Comparison of ENCODE assay signal across 19 cellular contexts in the genomic region with DNA sequence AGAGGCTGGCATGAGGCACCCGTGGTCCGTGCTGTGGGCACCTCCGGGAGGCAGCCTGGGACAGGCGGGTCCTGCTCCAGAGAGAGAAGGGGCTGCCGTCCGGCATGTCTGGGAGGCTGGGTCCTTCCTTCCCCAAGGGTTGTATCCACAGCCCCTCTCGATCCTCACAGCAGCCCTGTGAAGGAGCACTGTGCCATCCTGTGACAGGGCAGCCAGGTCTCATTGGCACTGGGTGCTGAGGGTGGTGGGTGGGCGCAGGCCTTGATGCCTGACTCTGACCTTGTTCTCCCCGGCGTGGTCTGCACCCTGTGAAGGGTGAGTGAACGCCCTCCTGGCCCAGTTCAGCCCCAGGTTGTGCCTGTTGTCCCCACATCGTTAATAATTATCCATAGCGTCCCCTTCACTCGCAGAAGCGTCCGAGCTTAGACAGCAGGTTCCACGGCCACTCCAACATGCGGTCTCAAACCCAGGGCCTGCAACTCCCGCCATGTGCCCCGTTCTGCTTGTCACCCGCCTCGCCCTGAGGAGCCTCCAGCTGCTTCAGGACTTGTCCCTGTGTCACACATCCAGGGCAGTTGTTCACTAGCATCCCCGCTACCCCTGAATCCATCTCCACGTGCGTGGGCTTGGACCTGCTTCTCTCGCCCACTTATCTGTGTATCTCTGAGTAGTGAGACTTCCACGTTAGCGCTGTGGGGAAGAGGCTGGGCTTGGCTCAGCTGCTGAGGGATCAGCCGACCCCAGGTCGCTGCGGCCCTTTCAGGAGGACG. TPM values are rescaled to one million over a fixed set of nuclear protein-coding genes. Genes with fewer than 3 reads are reported as not detected.
DNase-seq lines count a peak whose midpoint lies in the region; ATAC-seq, FAIRE-seq and TF ChIP-seq lines count a peak whose summit lies in the region.
"Had no signal": no experiment of that assay in that cellular context is flagged by ENCODE, and none has a peak within 500 bp of the region (broad histone marks: within the 10 kb centered on the region; RNA-seq: fewer than 3 reads in every experiment).

No MANE protein-coding gene starts in this region.

- dilution Hi-C loops in endothelial cell of umbilical vein (cut with MboI; ENCODE audit: extremely low pct_ligation_motif_present, low sequenced_read_pairs) = no loop called here

- in situ Hi-C loops in HepG2 (cut with HindIII; ENCODE audit: extremely low pct_ligation_motif_present, low pct_unique_long_range_greater_than_20kb) = no loop called here
- in situ Hi-C loops in G401 (cut with HindIII; ENCODE audit: low sequenced_read_pairs) = no loop called here

- TF ChIP-seq CTCF in endothelial cell of umbilical vein (IDR thresholded peaks at IDR 0.05; ENCODE audit: extremely low read depth in 1 of 2, insufficient read depth in 1 of 2, low read depth in 1 of 2, low read length in 2 of 2) = no peak
- TF ChIP-seq CTCF in HepG2 (CRISPR knock-in tag; IDR thresholded peaks at IDR 0.05) = no peak
- TF ChIP-seq CTCF in spleen (IDR thresholded peaks at IDR 0.05 in 8 of 11, conservative IDR thresholded peaks at IDR 0.05 in 3 of 11) = no peak

- H3K9ac ChIP-seq in endothelial cell of umbilical vein (replicated peaks; ENCODE audit: extremely low read depth, insufficient read depth, low read length) (no peak overlapping the region), HepG2 (ENCODE audit: insufficient read depth, low read depth, low read length) (no peak overlapping the region)
- H3K9ac ChIP-seq: GM23248, SK-N-SH had no signal

- 82% methylated on average over 21 of the region's 32 CpGs for WGBS in HepG2 (ENCODE audit: low lambda C conversion rate)
- WGBS in spleen, 5 donors = 93 to 97% (median 95%) methylated on average over 27 to 32 of the region's 32 CpGs

- intact Hi-C loops in endothelial cell of umbilical vein (cut with micrococcal nuclease) (loop anchor here (1.0 kb wide), 1 partner anchor 11 kb away; no protein-coding TSS in a partner anchor), HepG2 (cut with micrococcal nuclease; ENCODE audit: unreplicated experiment) (no loop called here), spleen (cut with DNase I; ENCODE audit: low total_unique reads) (no loop called here)

- POLR2A ChIA-PET in endothelial cell of umbilical vein (lab: Charles Lee) (no interaction called here), HepG2 (lab: Yijun Ruan, JAX) (no interaction called here)

- CTCF ChIA-PET in endothelial cell of umbilical vein (lab: Charles Lee) = no interaction called here
- CTCF ChIA-PET in HepG2 (lab: Yijun Ruan, JAX; ENCODE audit: low intra/inter-chr PET ratio, low total read pairs) = no interaction called here

- peak; percentile 55 for ATAC-seq in HepG2
- no peak for ATAC-seq in HG02623 (IDR thresholded peaks at IDR 0.05; ENCODE audit: unreplicated experiment)

- no peaks in the 10 kb centered on the region for H4K20me1 ChIP-seq in endothelial cell of umbilical vein (replicated peaks; ENCODE audit: control insufficient read depth, extremely low read depth, insufficient read depth, low read length)
- H4K20me1 ChIP-seq in HepG2 (ENCODE audit: insufficient read depth, low read length) = peaks cover 85% of the 10 kb centered on the region

- FAIRE-seq in endothelial cell of umbilical vein (lab: Jason Lieb, UNC) (no peak), HepG2 (lab: Jason Lieb, UNC) (no peak)
- FAIRE-seq: bronchial epithelial cell had no signal

- no peaks in the 10 kb centered on the region for H3K27me3 ChIP-seq in endothelial cell of umbilical vein (ENCODE audit: control insufficient read depth in 2 of 2, insufficient read depth in 2 of 2, low read length in 2 of 2)
- no peaks in the 10 kb centered on the region for H3K27me3 ChIP-seq in HepG2 (ENCODE audit: control insufficient read depth in 1 of 2, insufficient read depth in 2 of 2, low read length in 2 of 2)
- H3K27me3 ChIP-seq in spleen (replicated peaks in 1 of 7) = no peaks in the 10 kb centered on the region

- no peaks in the 10 kb centered on the region for H3K9me1 ChIP-seq in endothelial cell of umbilical vein (replicated peaks; ENCODE audit: control insufficient read depth, extremely low read depth, insufficient read depth, low read length)

- peaks cover 0 to 2% of the 10 kb centered on the region in 2 experiments for H3K36me3 ChIP-seq in endothelial cell of umbilical vein (ENCODE audit: control insufficient read depth in 2 of 2, extremely low read depth in 1 of 2, insufficient read depth in 2 of 2, low read length in 2 of 2)
- H3K36me3 ChIP-seq in HepG2 (replicated peaks in 1 of 2; ENCODE audit: control insufficient read depth in 1 of 2, insufficient read depth in 2 of 2, low read length in 2 of 2) = peaks cover 17 to 44% of the 10 kb centered on the region in 2 experiments
- peaks cover 0 to 37% (median 0%) of the 10 kb centered on the region in 6 donors for H3K36me3 ChIP-seq in spleen

- TF ChIP-seq RAD21 in HepG2 (CRISPR knock-in tag; IDR thresholded peaks at IDR 0.05) = no peak

- peak overlapping the region; percentile 3 for H3K27ac ChIP-seq in endothelial cell of umbilical vein (ENCODE audit: insufficient read depth, low read depth, low read length)
- H3K27ac ChIP-seq in HepG2 (ENCODE audit: extremely low read length, insufficient read depth, low read length) = no peak overlapping the region
- no peak overlapping the region for H3K27ac ChIP-seq in spleen
- H3K27ac ChIP-seq: C4-2B, GM23248 had no signal

- BruUV-seq in endothelial cell of umbilical vein (replicated peaks; lab: Mats Ljungman, UMichigan) (no TSS peak), HepG2 (replicated peaks; lab: Mats Ljungman, UMichigan) (no TSS peak)

- TF ChIP-seq EP300 in HepG2 (IDR thresholded peaks at IDR 0.05; ENCODE audit: low read depth in 2 of 2, low read length in 2 of 2) (no peak), HepG2 (CRISPR knock-in tag; IDR thresholded peaks at IDR 0.05; ENCODE audit: borderline replicate concordance) (no peak)

- H3K4me1 ChIP-seq in endothelial cell of umbilical vein (ENCODE audit: control insufficient read depth, extremely low read depth, insufficient read depth, low read length) = peaks cover 15% of the 10 kb centered on the region
- H3K4me1 ChIP-seq in HepG2 (ENCODE audit: insufficient read depth, low read length) = peaks cover 61% of the 10 kb centered on the region
- H3K4me1 ChIP-seq in spleen = peaks cover 0 to 32% (median 18%) of the 10 kb centered on the region in 6 donors

- TF ChIP-seq POLR2A in endothelial cell of umbilical vein (IDR thresholded peaks at IDR 0.05; ENCODE audit: low read depth, low read length) = no peak
- TF ChIP-seq POLR2A in HepG2 (IDR thresholded peaks at IDR 0.05; ENCODE audit: insufficient read depth in 1 of 2, low read depth in 2 of 2, low read length in 2 of 2) = no peak
- TF ChIP-seq POLR2A in spleen (IDR thresholded peaks at IDR 0.05) = no peak

- H2AFZ ChIP-seq in endothelial cell of umbilical vein (ENCODE audit: low read depth, low read length) (peak overlapping the region; percentile 16), HepG2 (ENCODE audit: low read length) (no peak overlapping the region)
- H2AFZ ChIP-seq: GM23248 had no signal

- H3K4me2 ChIP-seq in endothelial cell of umbilical vein (ENCODE audit: insufficient read depth, low read length) (no peak overlapping the region), HepG2 (ENCODE audit: low read depth, low read length) (peak overlapping the region; percentile 25; the same call in 1 of the 2 replicates)
- H3K4me2 ChIP-seq: SK-N-SH had no signal

- H3K79me2 ChIP-seq in endothelial cell of umbilical vein (ENCODE audit: control insufficient read depth, insufficient read depth, low read length) = peaks cover 52% of the 10 kb centered on the region
- H3K79me2 ChIP-seq in HepG2 (ENCODE audit: insufficient read depth, low read length) = peaks cover 94% of the 10 kb centered on the region

- H3K9me3 ChIP-seq in endothelial cell of umbilical vein (replicated peaks; ENCODE audit: control insufficient read depth, insufficient read depth, low read length) (no peaks in the 10 kb centered on the region), HepG2 (ENCODE audit: low read length) (no peaks in the 10 kb centered on the region), spleen (no peaks in the 10 kb centered on the region)
- H3K9me3 ChIP-seq: SK-N-SH had no signal

- H3K4me3 ChIP-seq in endothelial cell of umbilical vein (replicated peaks in 1 of 3; ENCODE audit: insufficient read depth in 1 of 3, low read depth in 1 of 3, low read length in 3 of 3) = no peak overlapping the region
- no peak overlapping the region; a peak in 1 of 6 replicates for H3K4me3 ChIP-seq in HepG2 (replicated peaks in 1 of 3; ENCODE audit: insufficient read depth in 1 of 3, low read depth in 2 of 3, low read length in 3 of 3)
- no peak overlapping the region for H3K4me3 ChIP-seq in spleen
- H3K4me3 ChIP-seq: GM23248 had no signal

- DNase-seq in OCI-M1 (lab: John Stamatoyannopoulos, UW) (peak; percentile 74), endothelial cell of umbilical vein (ENCODE audit: low read depth, low spot score) (no peak), HepG2 (ENCODE audit: low spot score) (no peak), spleen (peak; percentile 67), NCI-H1417 treated with DMSO at 0.1 percent for 48 hours (lab: John Stamatoyannopoulos, UW) (no peak), G401 (ENCODE audit: low spot score) (no peak)
- DNase-seq: activated CD4-positive, alpha-beta memory T cell treated with anti-CD3 and anti-CD28 coated beads, Interleukin-2, amount 10 ng/mL, durations not matched to agents 7 days and 5 days; activated CD4-positive, CD25-positive, alpha-beta regulatory T cell; activated naive CD4-positive, alpha-beta T cell; activated T-cell treated with anti-CD3 and anti-CD28 coated beads for 4 hours; Calu3; GM23248; NCI-H524; occipital lobe; retina; SK-N-SH had no signal

RNA-seq across cellular contexts. Expression of gene ATP11A, which starts 10.6 kb away (rescaled TPM):
- total RNA-seq in endothelial cell of umbilical vein (71.7 and 88.1 TPM in 2 replicates), HepG2 (2016; rRNA removed; fragmentation: Illumina TruSeq; extraction: Trizol) (18.4 and 18.9 TPM in 2 replicates), spleen (10 to 100 TPM; 57.3 to 91.3 (median 65.0) TPM)
- polyA plus RNA-seq in endothelial cell of umbilical vein (15.7 and 16.5 TPM in 2 replicates), HepG2 (2011; rRNA removed) (20.1 and 24.0 TPM in 2 replicates), spleen (1 to 10 TPM; 2.7 to 5.5 (median 3.0) TPM)
- 10.2 and 11.1 TPM in 2 replicates for polyA plus RNA-seq in endothelial cell of umbilical vein (2011; cell fraction: cytosol; rRNA removed)
- polyA plus RNA-seq in endothelial cell of umbilical vein (2011; cell fraction: nucleus; rRNA removed) = 48.6 and 60.6 TPM in 2 replicates
- 32.3 and 33.7 TPM in 2 replicates for polyA plus RNA-seq in endothelial cell of umbilical vein (2012)
- 40.0 and 52.7 TPM in 2 replicates for polyA minus RNA-seq in endothelial cell of umbilical vein
- polyA minus RNA-seq in endothelial cell of umbilical vein (2011; cell fraction: cytosol; rRNA and poly(A)+ RNA removed) = 11.5 TPM
- polyA minus RNA-seq in endothelial cell of umbilical vein (2011; cell fraction: nucleus; rRNA and poly(A)+ RNA removed) = 63.1 and 78.2 TPM in 2 replicates
- total RNA-seq in HepG2 (2016; cell fraction: cytosol; rRNA removed; fragmentation: Illumina TruSeq; extraction: Trizol; ENCODE audit: low read depth) = 5.5 and 6.6 TPM in 2 replicates
- total RNA-seq in HepG2 (2016; cell fraction: insoluble cytoplasmic fraction; rRNA removed; fragmentation: Illumina TruSeq; extraction: Trizol) = 13.9 and 19.4 TPM in 2 replicates
- 12.7 and 14.7 TPM in 2 replicates for total RNA-seq in HepG2 (2016; cell fraction: membrane; rRNA removed; fragmentation: Illumina TruSeq; extraction: Trizol)
- 44.6 and 51.9 TPM in 2 replicates for total RNA-seq in HepG2 (2016; cell fraction: nucleus; rRNA removed; fragmentation: Illumina TruSeq; extraction: Trizol)
- polyA plus RNA-seq in HepG2 (2011; cell fraction: cytosol; rRNA removed) = 13.1 and 13.2 TPM in 2 replicates
- 168 and 195 TPM in 2 replicates for polyA plus RNA-seq in HepG2 (2011; cell fraction: nucleus; rRNA removed)
- polyA plus RNA-seq in HepG2 (2012) = 36.8 and 55.4 TPM in 2 replicates
- 1.3 and 1.5 TPM in 2 replicates for polyA plus RNA-seq in HepG2 (2016; cell fraction: cytosol; fragmentation: Illumina TruSeq; extraction: Trizol; ENCODE audit: low read depth)
- 12.9 TPM in 2 replicates for polyA plus RNA-seq in HepG2 (2016; cell fraction: insoluble cytoplasmic fraction; fragmentation: Illumina TruSeq; extraction: Trizol; ENCODE audit: low read depth)
- 3.0 and 3.7 TPM in 2 replicates for polyA plus RNA-seq in HepG2 (2016; cell fraction: membrane; fragmentation: Illumina TruSeq; extraction: Trizol; ENCODE audit: low read depth)
- polyA plus RNA-seq in HepG2 (2016; cell fraction: nucleus; fragmentation: Illumina TruSeq; extraction: Trizol; ENCODE audit: insufficient read depth, low read depth) = 72.0 and 87.4 TPM in 2 replicates
- 14.4 and 71.9 TPM in 2 replicates for polyA minus RNA-seq in HepG2 (2011; rRNA and poly(A)+ RNA removed; ENCODE audit: low replicate concordance)
- polyA minus RNA-seq in HepG2 (2011; cell fraction: cytosol; rRNA and poly(A)+ RNA removed) = 42.1 and 46.7 TPM in 2 replicates
- 107 and 137 TPM in 2 replicates for polyA minus RNA-seq in HepG2 (2011; cell fraction: nucleus; rRNA and poly(A)+ RNA removed)
- 4.2 and 4.5 TPM in 2 replicates for total RNA-seq in G401 (2014; rRNA removed; shearing (Covaris generic))

Comparison
In these comparisons a context has a peak if more than half of its experiments do, and no peak if none do; other contexts are left out.
1. DNase-seq: peak in OCI-M1 (single experiment) and spleen (single experiment); none in endothelial cell of umbilical vein (single experiment), HepG2 (single experiment), NCI-H1417 treated with DMSO at 0.1 percent for 48 hours (single experiment) and G401 (single experiment).